ENCODE assay signal across 8 cellular contexts in genomic region chr1:109986054-109986444, GRCh38. TPM values are rescaled to one million over a fixed set of nuclear protein-coding genes. Genes with fewer than 3 reads are reported as not detected.
DNase-seq lines count a peak whose midpoint lies in the region; ATAC-seq and TF ChIP-seq lines count a peak whose summit lies in the region.

No MANE protein-coding gene starts in this region.

- no peaks in the 10 kb centered on the region for H3K9me3 Mint-ChIP-seq in MCF 10A (ENCODE audit: unreplicated experiment)

- no peaks in the 10 kb centered on the region for H3K27me3 Mint-ChIP-seq in MCF 10A (ENCODE audit: insufficient read depth, unreplicated experiment)

- H3K4me3 ChIP-seq in left ventricle myocardium inferior (peak overlapping the region; percentile 92), mucosa of rectum (ENCODE audit: low read length in 2 of 2) (peak overlapping the region; percentile 82 to 88), vagina (peak overlapping the region; percentile 91 to 94)

- intact Hi-C loops in left ventricle myocardium inferior (cut with micrococcal nuclease) (loop anchor here (10.0 kb wide), 1 partner anchor 441 kb away; the partner anchor contains the start of gene GNAI3), Right ventricle myocardium inferior (cut with DNase I) (no loop called here), MCF 10A (cut with micrococcal nuclease) (loop anchor here (10.0 kb wide), 1 partner anchor 111 kb away; no protein-coding TSS in a partner anchor), vagina (cut with DNase I) (loop anchor here (5.0 to 10.0 kb wide), 2 partner anchors 351 to 439 kb away; partner anchors contain the start of gene GNAI3)

- BruUV-seq in MCF 10A (replicated peaks; lab: Mats Ljungman, UMichigan): no TSS peak

- CTCF ChIA-PET in MCF 10A (lab: Yijun Ruan, JAX): interaction anchor here (0.6 to 18.3 kb wide), 14 partner anchors 11 to 441 kb away, joined by 3 to 969 read pairs (median 12); no protein-coding TSS in a partner anchor

- H3K4me1 ChIP-seq in left ventricle myocardium inferior (peaks cover 75% of the 10 kb centered on the region), mucosa of rectum (ENCODE audit: control insufficient read depth in 2 of 2, insufficient read depth in 2 of 2, low read length in 2 of 2) (peaks cover 16 to 22% of the 10 kb centered on the region in 2 donors), vagina (peaks cover 75% of the 10 kb centered on the region)

- TF ChIP-seq CTCF in left ventricle myocardium inferior (IDR thresholded peaks at IDR 0.05; ENCODE audit: borderline replicate concordance) (no peak), MCF 10A (IDR thresholded peaks at IDR 0.05; ENCODE audit: unreplicated experiment) (no peak), vagina (IDR thresholded peaks at IDR 0.05) (no peak)

- H3K9ac ChIP-seq in mucosa of rectum (ENCODE audit: low read depth in 1 of 2, low read length in 2 of 2): peak overlapping the region; percentile 79 to 92

- peak overlapping the region; percentile 92 for H3K4me3 Mint-ChIP-seq in MCF 10A (ENCODE audit: unreplicated experiment)

- H3K36me3 ChIP-seq in left ventricle myocardium inferior (no peaks in the 10 kb centered on the region), mucosa of rectum (ENCODE audit: control insufficient read depth in 2 of 2, insufficient read depth in 2 of 2, low read length in 2 of 2) (peaks cover 0 to 9% of the 10 kb centered on the region in 2 donors), vagina (no peaks in the 10 kb centered on the region)

- peaks cover 13% of the 10 kb centered on the region for H3K36me3 Mint-ChIP-seq in MCF 10A (ENCODE audit: insufficient read depth, unreplicated experiment)

- POLR2A ChIA-PET in MCF 10A (lab: Yijun Ruan, JAX): interaction anchor here (0.6 to 5.1 kb wide), 18 partner anchors 8 to 440 kb away, joined by 3 to 82 read pairs (median 16); partner anchors contain the start of genes AMPD2, GNAI3, GNAT2 and STRIP1

- H3K4me1 Mint-ChIP-seq in MCF 10A (ENCODE audit: insufficient read depth, unreplicated experiment): peaks cover 50% of the 10 kb centered on the region

- H3K27ac Mint-ChIP-seq in MCF 10A (ENCODE audit: low read depth, unreplicated experiment): peak overlapping the region; percentile 99

- H3K27me3 ChIP-seq in left ventricle myocardium inferior (ENCODE audit: low read depth): no peaks in the 10 kb centered on the region
- no peaks in the 10 kb centered on the region for H3K27me3 ChIP-seq in mucosa of rectum (ENCODE audit: control insufficient read depth in 2 of 2, insufficient read depth in 2 of 2, low read length in 2 of 2)
- no peaks in the 10 kb centered on the region for H3K27me3 ChIP-seq in vagina

- DNase-seq in left ventricle myocardium inferior: no peak
- DNase-seq in Right ventricle myocardium inferior (ENCODE audit: missing footprints): no peak
- DNase-seq in MCF 10A (ENCODE audit: unreplicated experiment): no peak
- no peak for DNase-seq in vagina (ENCODE audit: extremely low spot score in 2 of 2)
- DNase-seq in SIG-M5 (lab: John Stamatoyannopoulos, UW): no peak

- ATAC-seq in Right ventricle myocardium inferior: no peak
- ATAC-seq in GM21737 (IDR thresholded peaks at IDR 0.05; ENCODE audit: unreplicated experiment): no peak
- ATAC-seq in HG03342 (IDR thresholded peaks at IDR 0.05; ENCODE audit: unreplicated experiment): no peak

- no peaks in the 10 kb centered on the region for H3K9me3 ChIP-seq in left ventricle myocardium inferior (replicated peaks)
- no peaks in the 10 kb centered on the region for H3K9me3 ChIP-seq in mucosa of rectum (ENCODE audit: control insufficient read depth in 2 of 2, low read length in 2 of 2)
- H3K9me3 ChIP-seq in vagina: no peaks in the 10 kb centered on the region

- peak overlapping the region; percentile 98 for H3K27ac ChIP-seq in left ventricle myocardium inferior (replicated peaks)
- H3K27ac ChIP-seq in mucosa of rectum (ENCODE audit: low read depth in 2 of 2, low read length in 2 of 2): no peak overlapping the region
- H3K27ac ChIP-seq in vagina: peak overlapping the region; percentile 97

- TF ChIP-seq POLR2A in vagina (IDR thresholded peaks at IDR 0.05): no peak

RNA-seq across cellular contexts. Expression of gene AHCYL1, which starts 1.5 kb away (rescaled TPM):
- total RNA-seq in left ventricle myocardium inferior: 45.2 TPM
- 38.4 TPM for total RNA-seq in Right ventricle myocardium inferior
- 104 and 106 TPM in 2 replicates for total RNA-seq in MCF 10A (2022)
- 75.6 TPM for total RNA-seq in vagina

RNA-seq across cellular contexts. Expression of gene STRIP1, which starts 48.4 kb away (rescaled TPM):
- total RNA-seq in left ventricle myocardium inferior (18.1 TPM), Right ventricle myocardium inferior (17.8 TPM), MCF 10A (2022) (35.6 and 40.6 TPM in 2 replicates), vagina (40.8 TPM)

Comparison
In these comparisons a context has a peak if more than half of its experiments do, and no peak if none do; other contexts are left out.
1. H3K27ac ChIP-seq: peak in left ventricle myocardium inferior (single experiment) and vagina (single experiment); none in mucosa of rectum (0 of 2).
2. Peak in every context shown above with its lines, with median percentiles within 50 percentile points of each other: H3K4me3 ChIP-seq.